In the genomic region with DNA sequence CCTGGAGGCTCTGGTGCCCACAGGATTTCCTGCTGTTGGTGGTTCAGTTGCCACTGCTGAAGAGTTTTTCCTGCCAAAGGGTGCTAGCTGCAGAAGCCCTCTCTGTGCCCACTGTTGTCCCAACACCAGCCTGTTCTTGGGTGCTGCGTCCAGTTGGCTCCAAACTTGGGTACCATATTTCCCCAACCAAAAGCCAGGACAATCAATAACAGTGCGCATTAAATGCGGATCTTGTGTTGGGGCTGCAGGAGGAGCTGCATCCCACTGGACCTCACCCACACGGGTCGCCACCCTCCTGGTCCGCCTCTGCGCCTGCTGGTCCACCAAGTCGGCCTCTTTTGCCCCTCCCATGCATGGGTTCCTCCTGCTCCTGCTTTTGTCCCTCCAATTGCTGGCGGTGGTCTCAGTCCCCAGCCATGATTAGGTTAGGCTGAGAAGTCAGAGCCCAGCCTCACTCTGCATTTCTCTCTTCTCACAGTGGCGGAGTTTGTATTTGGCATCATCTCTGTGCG, we compare ENCODE assay signal across 11 cellular contexts. TPM values are rescaled to one million over a fixed set of nuclear protein-coding genes. Genes with fewer than 3 reads are reported as not detected.
A peak's percentile ranks its signal among the peaks of the same experiment; 100 is the strongest.
DNase-seq lines count a peak whose midpoint lies in the region; ATAC-seq and TF ChIP-seq lines count a peak whose summit lies in the region.
"Had no signal": no experiment of that assay in that cellular context is flagged by ENCODE, and none has a peak within 500 bp of the region (broad histone marks: within the 10 kb centered on the region; RNA-seq: fewer than 3 reads in every experiment).

No MANE protein-coding gene starts in this region.

- peak overlapping the region; percentile 68 for H3K4me2 ChIP-seq in OCI-LY7 (ENCODE audit: low read length)
- H3K4me2 ChIP-seq: neural progenitor cell had no signal

- peaks cover 38% of the 10 kb centered on the region for H3K79me2 ChIP-seq in OCI-LY7 (ENCODE audit: insufficient read depth, low read depth, low read length)

- H3K4me1 Mint-ChIP-seq in CD8-positive, alpha-beta memory T cell, result peaks cover 62 to 90% (median 88%) of the 10 kb centered on the region in 3 donors
- peaks cover 55% of the 10 kb centered on the region for H3K4me1 Mint-ChIP-seq in endothelial cell (ENCODE audit: unreplicated experiment)

- ATAC-seq in sciatic nerve (no peak), mucosa of descending colon (no peak)

- BruUV-seq in OCI-LY7 (replicated peaks; lab: Mats Ljungman, UMichigan), result no TSS peak

- no peaks in the 10 kb centered on the region for H3K27me3 ChIP-seq in CD8-positive, alpha-beta memory T cell (ENCODE audit: insufficient read depth, low read length, poor library complexity, severe bottlenecking)

- CTCF ChIA-PET in CD8-positive, alpha-beta memory T cell (lab: Charles Lee), result interaction anchor here (0.9 to 1.6 kb wide), 5 partner anchors 9 to 83 kb away, joined by 3 to 7 read pairs (median 3); no protein-coding TSS in a partner anchor
- CTCF ChIA-PET in OCI-LY7 (lab: Charles Lee; ENCODE audit: unreplicated experiment), result interaction anchor here (0.9 kb wide), 1 partner anchor 35 kb away, joined by 3 read pairs; no protein-coding TSS in a partner anchor

- H2AFZ ChIP-seq in OCI-LY7 (ENCODE audit: low read length), result no peak overlapping the region
- H2AFZ ChIP-seq: neural progenitor cell had no signal

- peak overlapping the region; percentile 17 for H3K4me3 ChIP-seq in CD8-positive, alpha-beta memory T cell (ENCODE audit: low read length)
- H3K4me3 ChIP-seq in OCI-LY7 (ENCODE audit: low read depth, low read length, poor library complexity, severe bottlenecking), result peak overlapping the region; percentile 39
- no peak overlapping the region for H3K4me3 ChIP-seq in mucosa of descending colon
- H3K4me3 ChIP-seq: neural progenitor cell had no signal

- no peaks in the 10 kb centered on the region for H3K9me3 ChIP-seq in CD8-positive, alpha-beta memory T cell (ENCODE audit: low read length)
- no peaks in the 10 kb centered on the region; the same call in 1 of the 2 replicates for H3K9me3 ChIP-seq in OCI-LY7 (ENCODE audit: low read length)
- H3K9me3 ChIP-seq in mucosa of descending colon, result no peaks in the 10 kb centered on the region

- no peaks in the 10 kb centered on the region for H3K9me3 Mint-ChIP-seq in CD8-positive, alpha-beta memory T cell
- no peaks in the 10 kb centered on the region for H3K9me3 Mint-ChIP-seq in endothelial cell (ENCODE audit: unreplicated experiment)
- H3K9me3 Mint-ChIP-seq: activated T-cell treated with anti-CD3 and anti-CD28 coated beads, Interleukin-2, amount 50 U/mL, for 4 hours; neural progenitor cell had no signal

- peak overlapping the region; percentile 89 to 99 (median 98) for H3K27ac Mint-ChIP-seq in CD8-positive, alpha-beta memory T cell
- peak overlapping the region; percentile 54 for H3K27ac Mint-ChIP-seq in endothelial cell (ENCODE audit: unreplicated experiment)
- H3K27ac Mint-ChIP-seq: neural progenitor cell had no signal

- no peak for TF ChIP-seq CTCF in OCI-LY7 (conservative IDR thresholded peaks at IDR 0.05; ENCODE audit: low read length)
- no peak for TF ChIP-seq CTCF in endothelial cell (IDR thresholded peaks at IDR 0.05; ENCODE audit: unreplicated experiment)
- no peak for TF ChIP-seq CTCF in mucosa of descending colon (IDR thresholded peaks at IDR 0.05)

- peak overlapping the region; percentile 67 for H3K27ac ChIP-seq in CD8-positive, alpha-beta memory T cell (ENCODE audit: low read depth, low read length)
- peak overlapping the region; percentile 81 for H3K27ac ChIP-seq in OCI-LY7 (ENCODE audit: low read depth, low read length, poor library complexity, severe bottlenecking)
- H3K27ac ChIP-seq: neural progenitor cell had no signal

- peaks cover 5% of the 10 kb centered on the region for H3K36me3 ChIP-seq in CD8-positive, alpha-beta memory T cell (ENCODE audit: insufficient read depth, low read length)
- peaks cover 62% of the 10 kb centered on the region for H3K36me3 ChIP-seq in OCI-LY7 (ENCODE audit: insufficient read depth, low read length)
- no peaks in the 10 kb centered on the region for H3K36me3 ChIP-seq in mucosa of descending colon (ENCODE audit: low read depth)
- H3K36me3 ChIP-seq: neural progenitor cell had no signal

- no peaks in the 10 kb centered on the region for H3K9me2 ChIP-seq in OCI-LY7 (ENCODE audit: insufficient read depth, low read length)

- peak overlapping the region; percentile 21 to 70 (median 67) for H3K4me3 Mint-ChIP-seq in CD8-positive, alpha-beta memory T cell
- no peak overlapping the region for H3K4me3 Mint-ChIP-seq in endothelial cell (ENCODE audit: unreplicated experiment)
- H3K4me3 Mint-ChIP-seq: neural progenitor cell had no signal

- peaks cover 6 to 39% (median 14%) of the 10 kb centered on the region in 3 donors for H3K36me3 Mint-ChIP-seq in CD8-positive, alpha-beta memory T cell
- peaks cover 24% of the 10 kb centered on the region for H3K36me3 Mint-ChIP-seq in endothelial cell (ENCODE audit: low read depth, unreplicated experiment)

- no peak for DNase-seq in CD8-positive, alpha-beta memory T cell
- no peak for DNase-seq in OCI-LY7 (ENCODE audit: low spot score)
- no peak for DNase-seq in endothelial cell (ENCODE audit: low spot score)
- DNase-seq in sciatic nerve (ENCODE audit: low spot score), result peak; percentile 56
- no peak for DNase-seq in NCI-H1417 (lab: John Stamatoyannopoulos, UW)
- no peak for DNase-seq in GM19238 (ENCODE audit: insufficient read length, low spot score)
- no peak for DNase-seq in ACHN
- no peak for DNase-seq in mucosa of descending colon

- intact Hi-C loops in OCI-LY7 (cut with micrococcal nuclease; ENCODE audit: unreplicated experiment) (no loop called here), sciatic nerve (cut with DNase I) (no loop called here), mucosa of descending colon (cut with DNase I, micrococcal nuclease) (no loop called here)

- H3K4me1 ChIP-seq in CD8-positive, alpha-beta memory T cell (ENCODE audit: insufficient read depth, low read length), result peaks cover 62% of the 10 kb centered on the region
- H3K4me1 ChIP-seq in OCI-LY7 (ENCODE audit: insufficient read depth, low read length, poor library complexity, severe bottlenecking) (peaks cover 99% of the 10 kb centered on the region), mucosa of descending colon (ENCODE audit: low read depth) (peaks cover 56% of the 10 kb centered on the region)

- no peaks in the 10 kb centered on the region for H3K27me3 Mint-ChIP-seq in CD8-positive, alpha-beta memory T cell
- H3K27me3 Mint-ChIP-seq in endothelial cell (ENCODE audit: unreplicated experiment), result peaks cover 6% of the 10 kb centered on the region

- POLR2A ChIA-PET in CD8-positive, alpha-beta memory T cell (lab: Charles Lee), result interaction anchor here (0.6 to 2.6 kb wide), 3 partner anchors 9 to 62 kb away, joined by 3 to 10 read pairs (median 8); a partner anchor contains a TSS
- POLR2A ChIA-PET in OCI-LY7 (lab: Charles Lee), result interaction anchor here (0.9 to 2.7 kb wide), 5 partner anchors 9 to 65 kb away, joined by 3 to 12 read pairs (median 8); a partner anchor contains a TSS

- no peaks in the 10 kb centered on the region for H4K20me1 ChIP-seq in OCI-LY7 (ENCODE audit: insufficient read depth, low read length)

- in situ Hi-C loops in ACHN (cut with HindIII; ENCODE audit: low pct_ligation_motif_present, low pct_unique_long_range_greater_than_20kb, low sequenced_read_pairs), result no loop called here

RNA-seq across cellular contexts. Expression of a gene that starts 9.8 kb away (rescaled TPM):
- 1 to 10 TPM; 3.7 to 3.8 TPM for total RNA-seq in CD8-positive, alpha-beta memory T cell
- 15.7 TPM for polyA plus RNA-seq in CD8-positive, alpha-beta memory T cell
- 13.2 and 16.7 TPM in 2 replicates for total RNA-seq in OCI-LY7 (2014; rRNA removed; shearing (Covaris generic))
- 17.3 and 18.8 TPM in 2 replicates for total RNA-seq in OCI-LY7 (2022)
- total RNA-seq in endothelial cell (ENCODE audit: unreplicated experiment), result 48.9 TPM
- total RNA-seq in sciatic nerve, result 44.2 TPM
- total RNA-seq in mucosa of descending colon, result 10 to 100 TPM; 44.4 to 67.0 (median 56.8) TPM
- total RNA-seq: LHCN-M2 had no signal
